8 cellular contexts compared by ENCODE assay signal in genomic region chr10:75165684-75166622, GRCh38. TPM values are rescaled to one million over a fixed set of nuclear protein-coding genes. Genes with fewer than 3 reads are reported as not detected.
DNase-seq lines count a peak whose midpoint lies in the region; ATAC-seq lines count a peak whose summit lies in the region.

No MANE protein-coding gene starts in this region.

- DNase-seq in EH (ENCODE audit: low read depth) (peak; percentile 44), astrocyte of the hippocampus (ENCODE audit: low read depth, low spot score) (peak; percentile 23), AG08395 (ENCODE audit: low spot score) (no peak), NCI-H446 (lab: John Stamatoyannopoulos, UW) (no peak), posterior vena cava (ENCODE audit: low spot score) (no peak), HuH-7 (ENCODE audit: low spot score) (no peak)

- intact Hi-C loops in posterior vena cava (cut with DNase I), result no loop called here

- ATAC-seq in GM19467 (IDR thresholded peaks at IDR 0.05; ENCODE audit: unreplicated experiment), result peak; percentile 82
- peak; percentile 93 for ATAC-seq in HG03565 (IDR thresholded peaks at IDR 0.05; ENCODE audit: unreplicated experiment)

RNA-seq across cellular contexts. Expression of gene VDAC2, which starts 44.6 kb away (rescaled TPM):
- total RNA-seq in posterior vena cava, result 100 to 1,000 TPM; 115 to 146 TPM

RNA-seq across cellular contexts. Expression of gene SAMD8, which starts 54.5 kb away (rescaled TPM):
- total RNA-seq in posterior vena cava, result 10 to 100 TPM; 26.6 to 29.6 TPM

Comparison
In these comparisons a context has a peak if more than half of its experiments do, and no peak if none do; other contexts are left out.
1. DNase-seq: peak in EH (single experiment) and astrocyte of the hippocampus (single experiment); none in AG08395 (single experiment), NCI-H446 (0 of 2), posterior vena cava (single experiment) and HuH-7 (single experiment).